Comparison of ENCODE assay signal across 22 cellular contexts in genomic region chr3:64958187-64958586, GRCh38.
DNase-seq lines count a peak whose midpoint lies in the region; ATAC-seq and TF ChIP-seq lines count a peak whose summit lies in the region.
"Had no signal": no experiment of that assay in that cellular context is flagged by ENCODE, and none has a peak within 500 bp of the region (broad histone marks: within the 10 kb centered on the region; RNA-seq: fewer than 3 reads in every experiment).

No MANE protein-coding gene starts in this region.

- peak overlapping the region in 8 of 12 donors; percentile 1 to 35 (median 16) for H3K27ac ChIP-seq in heart left ventricle
- no peak overlapping the region for H3K27ac ChIP-seq in right cardiac atrium (ENCODE audit: low read length)
- peak overlapping the region; percentile 43 for H3K27ac ChIP-seq in psoas muscle
- H3K27ac ChIP-seq: BLaER1 treated with 17β-estradiol and CSF1 and Interleukin-3, amounts not matched to agents 10 nM and 100 nM; RWPE1; SJSA1 had no signal

- peaks cover 0 to 24% (median 8%) of the 10 kb centered on the region in 12 donors for H3K4me1 ChIP-seq in heart left ventricle
- H3K4me1 ChIP-seq in right cardiac atrium (ENCODE audit: control insufficient read depth, insufficient read depth, low read length), result peaks cover 5% of the 10 kb centered on the region
- H3K4me1 ChIP-seq in psoas muscle, result peaks cover 12% of the 10 kb centered on the region
- H3K4me1 ChIP-seq: SJSA1 had no signal

- no peaks in the 10 kb centered on the region for H3K36me3 ChIP-seq in heart left ventricle
- no peaks in the 10 kb centered on the region for H3K36me3 ChIP-seq in psoas muscle (ENCODE audit: insufficient read depth in 1 of 2, low read depth in 1 of 2)
- H3K36me3 ChIP-seq: BLaER1 treated with 17β-estradiol and CSF1 and Interleukin-3, amounts not matched to agents 10 nM and 100 nM; SJSA1 had no signal

- TF ChIP-seq CTCF in heart left ventricle (IDR thresholded peaks at IDR 0.05) (no peak), fibroblast of the aortic adventitia (IDR thresholded peaks at IDR 0.05; ENCODE audit: insufficient read depth, low read length) (no peak), psoas muscle (IDR thresholded peaks at IDR 0.05) (no peak)

- no peak for TF ChIP-seq POLR2A in heart left ventricle (IDR thresholded peaks at IDR 0.05)

- H3K4me3 ChIP-seq in heart left ventricle, result no peak overlapping the region
- H3K4me3 ChIP-seq in right cardiac atrium (ENCODE audit: low read length), result no peak overlapping the region
- no peak overlapping the region for H3K4me3 ChIP-seq in fibroblast of the aortic adventitia (ENCODE audit: low read depth, low read length)
- H3K4me3 ChIP-seq in psoas muscle, result no peak overlapping the region
- H3K4me3 ChIP-seq: BLaER1 treated with 17β-estradiol and CSF1 and Interleukin-3, amounts not matched to agents 10 nM and 100 nM; SJSA1 had no signal

- intact Hi-C loops in heart left ventricle (cut with DNase I) (loop anchor here in 1 of 10 donors (5.0 kb wide), 1 partner anchor 271 kb away; the partner anchor contains the start of gene ADAMTS9), right cardiac atrium (cut with DNase I) (no loop called here), psoas muscle (cut with DNase I) (loop anchor here in 1 of 2 donors (10.0 kb wide), 1 partner anchor 273 kb away; the partner anchor contains the start of gene ADAMTS9)

- 71 to 86% (median 73%) methylated on average over 3 of the region's 3 CpGs for WGBS in heart left ventricle, 4 donors
- WGBS in right cardiac atrium, result 60% methylated on average over 3 of the region's 3 CpGs
- WGBS in psoas muscle, 3 donors, result 65 to 74% (median 68%) methylated on average over 3 of the region's 3 CpGs

- DNase-seq in heart left ventricle, result no peak
- no peak for DNase-seq in right cardiac atrium
- DNase-seq in fibroblast of the aortic adventitia (ENCODE audit: low read depth), result peak; percentile 23
- DNase-seq in psoas muscle, result no peak
- DNase-seq in germinal center (ENCODE audit: low spot score), result no peak
- DNase-seq: Calu3; CD8-positive, alpha-beta T cell; DMS53; EL; HFFc6; MM.1S; NCI-H1092; NCI-H1436 treated with DMSO at 0.1 percent for 48 hours; NCI-H2029; NCI-H345; NCI-H524 treated with DMSO at 0.1 percent for 48 hours had no signal

- H3K27me3 ChIP-seq in heart left ventricle (no peaks in the 10 kb centered on the region), right cardiac atrium (ENCODE audit: control insufficient read depth, insufficient read depth) (no peaks in the 10 kb centered on the region), psoas muscle (ENCODE audit: insufficient read depth in 3 of 3, low read length in 2 of 3) (no peaks in the 10 kb centered on the region)
- H3K27me3 ChIP-seq: SJSA1 had no signal

- ATAC-seq in heart left ventricle, result peak in 1 of 4 donors; percentile 58
- ATAC-seq in right cardiac atrium, result no peak
- ATAC-seq in psoas muscle, result peak in 2 of 4 donors; percentile 17 to 48
- ATAC-seq in HG03095 (IDR thresholded peaks at IDR 0.05; ENCODE audit: unreplicated experiment), result no peak
- no peak for ATAC-seq in GM18868 (IDR thresholded peaks at IDR 0.05; ENCODE audit: unreplicated experiment)
- no peak for ATAC-seq in HG02571 (IDR thresholded peaks at IDR 0.05; ENCODE audit: unreplicated experiment)
- ATAC-seq: CD8-positive, alpha-beta T cell had no signal

- H3K9me3 ChIP-seq in heart left ventricle (no peaks in the 10 kb centered on the region), right cardiac atrium (ENCODE audit: control insufficient read depth, low read length) (no peaks in the 10 kb centered on the region), psoas muscle (no peaks in the 10 kb centered on the region)
- H3K9me3 ChIP-seq: BLaER1 treated with 17β-estradiol and CSF1 and Interleukin-3, amounts not matched to agents 10 nM and 100 nM; SJSA1 had no signal
